Comparison of ENCODE assay signal across 12 cellular contexts in genomic region chr19:50427318-50427925, GRCh38. TPM values are rescaled to one million over a fixed set of nuclear protein-coding genes. Genes with fewer than 3 reads are reported as not detected.
DNase-seq lines count a peak whose midpoint lies in the region; ATAC-seq, FAIRE-seq and TF ChIP-seq lines count a peak whose summit lies in the region.
"Had no signal": no experiment of that assay in that cellular context is flagged by ENCODE, and none has a peak within 500 bp of the region (broad histone marks: within the 10 kb centered on the region; RNA-seq: fewer than 3 reads in every experiment).

No MANE protein-coding gene starts in this region.

- no peak overlapping the region for H2AFZ ChIP-seq in mesenchymal stem cell (ENCODE audit: low read depth, low read length)

- no peak for FAIRE-seq in bronchial epithelial cell (lab: Jason Lieb, UNC)

- H3K27me3 Mint-ChIP-seq in activated T-cell treated with anti-CD3 and anti-CD28 coated beads, Interleukin-2, amount 50 U/mL, for 72 hours (ENCODE audit: low read depth), result peaks cover 26% of the 10 kb centered on the region
- H3K27me3 Mint-ChIP-seq in activated T-cell treated with anti-CD3 and anti-CD28 coated beads, Interleukin-2, amount 50 U/mL, for 24 hours, result peaks cover 36% of the 10 kb centered on the region
- peaks cover 9% of the 10 kb centered on the region for H3K27me3 Mint-ChIP-seq in chondrocyte (ENCODE audit: low read depth)

- no peaks in the 10 kb centered on the region for H3K27me3 ChIP-seq in bronchial epithelial cell (ENCODE audit: control insufficient read depth, insufficient read depth, low read length)
- H3K27me3 ChIP-seq in mesenchymal stem cell (ENCODE audit: control insufficient read depth in 1 of 2, insufficient read depth in 1 of 2, low read length in 2 of 2), result peaks cover 0 to 45% of the 10 kb centered on the region in 2 experiments
- H3K27me3 ChIP-seq in testis, result no peaks in the 10 kb centered on the region

- H3K14ac ChIP-seq in mesenchymal stem cell (ENCODE audit: low read length in 2 of 2), result no peak overlapping the region

- H3K4me3 ChIP-seq in bronchial epithelial cell (ENCODE audit: low read depth, low read length) (peak overlapping the region; percentile 29), mesenchymal stem cell (ENCODE audit: insufficient read depth in 1 of 2, low read depth in 1 of 2, low read length in 2 of 2) (peak overlapping the region in 1 of 2 experiments; percentile 67), testis (peak overlapping the region; percentile 15 to 39)

- peaks cover 13% of the 10 kb centered on the region for H3K4me1 ChIP-seq in mesenchymal stem cell (ENCODE audit: control insufficient read depth, insufficient read depth, low read depth, low read length)
- peaks cover 11% of the 10 kb centered on the region for H3K4me1 ChIP-seq in testis

- no peak overlapping the region for H3K18ac ChIP-seq in mesenchymal stem cell (ENCODE audit: low read depth in 1 of 2, low read length in 2 of 2)

- H3K9me3 ChIP-seq in mesenchymal stem cell (ENCODE audit: control insufficient read depth, low read length), result no peaks in the 10 kb centered on the region
- H3K9me3 ChIP-seq in testis, result no peaks in the 10 kb centered on the region

- no peak overlapping the region for H2BK120ac ChIP-seq in mesenchymal stem cell (ENCODE audit: low read depth, low read length)

- no peak overlapping the region for H3K27ac ChIP-seq in mesenchymal stem cell (ENCODE audit: low read length, poor library complexity, severe bottlenecking)
- H3K27ac ChIP-seq in testis, result peak overlapping the region in 1 of 2 donors; percentile 57

- ATAC-seq in activated T-cell treated with anti-CD3 and anti-CD28 coated beads, Interleukin-2, amount 50 U/mL, for 72 hours (replicated peaks in 1 of 2), result no peak
- no peak for ATAC-seq in GM19351 (IDR thresholded peaks at IDR 0.05; ENCODE audit: unreplicated experiment)

- H3K4me2 ChIP-seq in mesenchymal stem cell (ENCODE audit: low read length, poor library complexity, severe bottlenecking), result no peak overlapping the region

- DNase-seq in activated T-cell treated with anti-CD3 and anti-CD28 coated beads, Interleukin-2, amount 50 U/mL, for 72 hours, result no peak
- DNase-seq in activated T-cell treated with anti-CD3 and anti-CD28 coated beads, Interleukin-2, amount 50 U/mL, for 24 hours, result no peak
- DNase-seq in bronchial epithelial cell (ENCODE audit: low read depth), result no peak
- no peak for DNase-seq in mesenchymal stem cell
- DNase-seq in testis, result no peak
- no peak for DNase-seq in amniotic stem cell (lab: John Stamatoyannopoulos, UW)
- DNase-seq in chondrocyte (ENCODE audit: low spot score), result no peak
- DNase-seq: DMS79 treated with DMSO at 0.1 percent for 48 hours, NCI-H510A had no signal

- H2BK5ac ChIP-seq in mesenchymal stem cell (ENCODE audit: low read depth, low read length, poor library complexity, severe bottlenecking), result no peak overlapping the region

- H3K36me3 Mint-ChIP-seq in activated T-cell treated with anti-CD3 and anti-CD28 coated beads, Interleukin-2, amount 50 U/mL, for 72 hours (ENCODE audit: insufficient read depth in 2 of 2), result no peaks in the 10 kb centered on the region
- no peaks in the 10 kb centered on the region for H3K36me3 Mint-ChIP-seq in activated T-cell treated with anti-CD3 and anti-CD28 coated beads, Interleukin-2, amount 50 U/mL, for 24 hours (ENCODE audit: low read depth)
- no peaks in the 10 kb centered on the region for H3K36me3 Mint-ChIP-seq in chondrocyte (ENCODE audit: low read depth)

- H3K9me3 Mint-ChIP-seq in activated T-cell treated with anti-CD3 and anti-CD28 coated beads, Interleukin-2, amount 50 U/mL, for 72 hours, result no peaks in the 10 kb centered on the region
- H3K9me3 Mint-ChIP-seq in activated T-cell treated with anti-CD3 and anti-CD28 coated beads, Interleukin-2, amount 50 U/mL, for 24 hours, result no peaks in the 10 kb centered on the region
- H3K9me3 Mint-ChIP-seq in chondrocyte (ENCODE audit: low read depth), result no peaks in the 10 kb centered on the region

- H3K4me1 Mint-ChIP-seq in activated T-cell treated with anti-CD3 and anti-CD28 coated beads, Interleukin-2, amount 50 U/mL, for 72 hours (ENCODE audit: low read depth), result peaks cover 20% of the 10 kb centered on the region
- H3K4me1 Mint-ChIP-seq in activated T-cell treated with anti-CD3 and anti-CD28 coated beads, Interleukin-2, amount 50 U/mL, for 24 hours (ENCODE audit: low read depth), result peaks cover 13% of the 10 kb centered on the region
- H3K4me1 Mint-ChIP-seq in chondrocyte (ENCODE audit: low read depth), result peaks cover 13% of the 10 kb centered on the region

- peak overlapping the region; percentile 66 for H3K9ac ChIP-seq in mesenchymal stem cell (ENCODE audit: low read length)

- no peak overlapping the region for H2BK12ac ChIP-seq in mesenchymal stem cell (ENCODE audit: low read length in 2 of 2)

- H3K27ac Mint-ChIP-seq in activated T-cell treated with anti-CD3 and anti-CD28 coated beads, Interleukin-2, amount 50 U/mL, for 72 hours, result no peak overlapping the region
- no peak overlapping the region for H3K27ac Mint-ChIP-seq in activated T-cell treated with anti-CD3 and anti-CD28 coated beads, Interleukin-2, amount 50 U/mL, for 24 hours
- no peak overlapping the region for H3K27ac Mint-ChIP-seq in chondrocyte (ENCODE audit: unreplicated experiment)

- intact Hi-C loops in testis (cut with DNase I; ENCODE audit: low total_unique reads), result no loop called here

- no peak overlapping the region for H2AK5ac ChIP-seq in mesenchymal stem cell (ENCODE audit: low read length, severe bottlenecking)

- H4K91ac ChIP-seq in mesenchymal stem cell (ENCODE audit: low read length), result no peak overlapping the region

- TF ChIP-seq CTCF in bronchial epithelial cell (IDR thresholded peaks at IDR 0.05; ENCODE audit: insufficient read depth, low read length, severe bottlenecking), result no peak
- TF ChIP-seq CTCF in testis (IDR thresholded peaks at IDR 0.05), result no peak
- no peak for TF ChIP-seq CTCF in chondrocyte (IDR thresholded peaks at IDR 0.05)

- H3K23ac ChIP-seq in mesenchymal stem cell (ENCODE audit: low read length in 2 of 2), result no peak overlapping the region

- no peaks in the 10 kb centered on the region for H3K79me1 ChIP-seq in mesenchymal stem cell (replicated peaks; ENCODE audit: low read length, poor library complexity, severe bottlenecking)

- TF ChIP-seq POLR2A in testis (IDR thresholded peaks at IDR 0.05), result no peak

- H4K8ac ChIP-seq in mesenchymal stem cell (ENCODE audit: low read length), result peak overlapping the region; percentile 31

- H2BK15ac ChIP-seq in mesenchymal stem cell (ENCODE audit: low read depth, poor library complexity, severe bottlenecking), result no peak overlapping the region

- H3K36me3 ChIP-seq in bronchial epithelial cell (ENCODE audit: control insufficient read depth, insufficient read depth, low read length) (no peaks in the 10 kb centered on the region), mesenchymal stem cell (ENCODE audit: control insufficient read depth in 1 of 2, insufficient read depth in 2 of 2, low read depth in 1 of 2, low read length in 2 of 2) (no peaks in the 10 kb centered on the region), testis (ENCODE audit: low read depth, missing control alignments) (no peaks in the 10 kb centered on the region)

- no peak overlapping the region for H3K4ac ChIP-seq in mesenchymal stem cell (ENCODE audit: low read depth in 1 of 2, low read length in 2 of 2)

- H3K4me3 Mint-ChIP-seq in activated T-cell treated with anti-CD3 and anti-CD28 coated beads, Interleukin-2, amount 50 U/mL, for 72 hours, result peak overlapping the region; percentile 37 to 49
- H3K4me3 Mint-ChIP-seq in activated T-cell treated with anti-CD3 and anti-CD28 coated beads, Interleukin-2, amount 50 U/mL, for 24 hours, result no peak overlapping the region
- no peak overlapping the region for H3K4me3 Mint-ChIP-seq in chondrocyte (ENCODE audit: unreplicated experiment)

- 93% methylated on average over 23 of the region's 26 CpGs for WGBS in mesenchymal stem cell
- 64 to 70% methylated on average over 26 of the region's 26 CpGs for WGBS in testis, 2 donors

RNA-seq across cellular contexts. Expression of gene MYBPC2, which starts 5.3 kb away (rescaled TPM):
- total RNA-seq in activated T-cell treated with anti-CD3 and anti-CD28 coated beads, Interleukin-2, amount 50 U/mL, for 72 hours, result 1 to 10 TPM in 1 of 2 donors, under 1 TPM in 1; 0.86 to 1.3 TPM
- not detected in 2 replicates for total RNA-seq in bronchial epithelial cell
- polyA plus RNA-seq in mesenchymal stem cell (2013, experiment 1 of 2), result not detected
- not detected for polyA plus RNA-seq in mesenchymal stem cell (2013, experiment 2 of 2)
- total RNA-seq in testis, result under 1 TPM; 0.31 to 0.63 TPM
- 3.2 TPM for polyA plus RNA-seq in testis (ENCODE audit: insufficient read depth, low read depth, low replicate concordance)
- total RNA-seq in chondrocyte, result not detected in 3 replicates
- total RNA-seq: A172, lung microvascular endothelial cell had no signal

RNA-seq across cellular contexts. Expression of gene SPIB, which starts 8.7 kb away (rescaled TPM):
- total RNA-seq in activated T-cell treated with anti-CD3 and anti-CD28 coated beads, Interleukin-2, amount 50 U/mL, for 72 hours, result 1 to 10 TPM; 1.6 to 2.1 TPM
- total RNA-seq in bronchial epithelial cell, result not detected in 2 replicates
- not detected for polyA plus RNA-seq in mesenchymal stem cell (2013, experiment 1 of 2)
- polyA plus RNA-seq in mesenchymal stem cell (2013, experiment 2 of 2), result not detected
- total RNA-seq in testis, result 1 to 10 TPM in 1 of 2 donors, under 1 TPM in 1; 0.24 to 1.1 TPM
- polyA plus RNA-seq in testis (ENCODE audit: insufficient read depth, low read depth, low replicate concordance), result 1.6 TPM
- not detected in 3 replicates for total RNA-seq in chondrocyte
- total RNA-seq: lung microvascular endothelial cell had no signal

RNA-seq across cellular contexts. Expression of gene POLD1, which starts 43.3 kb away (rescaled TPM):
- total RNA-seq in activated T-cell treated with anti-CD3 and anti-CD28 coated beads, Interleukin-2, amount 50 U/mL, for 72 hours, result 100 to 1,000 TPM; 133 to 162 TPM
- total RNA-seq in bronchial epithelial cell (22.5 and 28.4 TPM in 2 replicates), testis (10 to 100 TPM; 42.2 to 51.7 TPM), chondrocyte (15.7 to 37.2 TPM (median 15.8 TPM) in 3 replicates)
- 8.5 TPM for polyA plus RNA-seq in mesenchymal stem cell (2013, experiment 1 of 2)
- polyA plus RNA-seq in mesenchymal stem cell (2013, experiment 2 of 2), result 8.3 TPM
- 30.7 TPM for polyA plus RNA-seq in testis (ENCODE audit: insufficient read depth, low read depth, low replicate concordance)

RNA-seq across cellular contexts. Expression of gene EMC10, which starts 48.9 kb away (rescaled TPM):
- 10 to 100 TPM; 26.6 to 33.9 TPM for total RNA-seq in activated T-cell treated with anti-CD3 and anti-CD28 coated beads, Interleukin-2, amount 50 U/mL, for 72 hours
- total RNA-seq in bronchial epithelial cell (24.7 and 37.1 TPM in 2 replicates), testis (100 to 1,000 TPM; 203 to 311 TPM), chondrocyte (132 to 144 TPM (median 144 TPM) in 3 replicates)
- 104 TPM for polyA plus RNA-seq in mesenchymal stem cell (2013, experiment 1 of 2)
- polyA plus RNA-seq in mesenchymal stem cell (2013, experiment 2 of 2), result 102 TPM
- polyA plus RNA-seq in testis (ENCODE audit: insufficient read depth, low read depth, low replicate concordance), result 162 TPM

RNA-seq across cellular contexts. Expression of gene GARIN5A, which starts 49.2 kb away (rescaled TPM):
- under 1 TPM in 1 of 2 donors, not detected in 1; 0.76 TPM for total RNA-seq in activated T-cell treated with anti-CD3 and anti-CD28 coated beads, Interleukin-2, amount 50 U/mL, for 72 hours
- 0.51 and 0.79 TPM in 2 replicates for total RNA-seq in bronchial epithelial cell
- 1.0 TPM for polyA plus RNA-seq in mesenchymal stem cell (2013, experiment 1 of 2)
- 0.88 TPM for polyA plus RNA-seq in mesenchymal stem cell (2013, experiment 2 of 2)
- total RNA-seq in testis, result 100 to 1,000 TPM in 1 of 2 donors, 10 to 100 TPM in 1; 60.0 to 120 TPM
- polyA plus RNA-seq in testis (ENCODE audit: insufficient read depth, low read depth, low replicate concordance), result 126 TPM
- total RNA-seq in chondrocyte, result 1.7 to 2.1 TPM (median 1.9 TPM) in 3 replicates

Comparison
In these comparisons a context has a peak if more than half of its experiments do, and no peak if none do; other contexts are left out.
1. H3K4me3 Mint-ChIP-seq: peak in activated T-cell treated with anti-CD3 and anti-CD28 coated beads, Interleukin-2, amount 50 U/mL, for 72 hours (2 of 2); none in activated T-cell treated with anti-CD3 and anti-CD28 coated beads, Interleukin-2, amount 50 U/mL, for 24 hours (single experiment) and chondrocyte (single experiment).